Comparison of ENCODE assay signal across 10 cellular contexts in genomic region chr6:105675715-105676397, GRCh38.
DNase-seq lines count a peak whose midpoint lies in the region; ATAC-seq and TF ChIP-seq lines count a peak whose summit lies in the region.
"Had no signal": no experiment of that assay in that cellular context is flagged by ENCODE, and none has a peak within 500 bp of the region (broad histone marks: within the 10 kb centered on the region; RNA-seq: fewer than 3 reads in every experiment).

No MANE protein-coding gene starts in this region.

- peak; percentile 44 to 70 (median 53) for ATAC-seq in natural killer cell
- no peak for ATAC-seq in stimulated activated naive B cell treated with anti-CD40 and anti-IgM and Interleukin-4, amounts not matched to agents 10 μg/mL and 1 μg/mL and 100 μg/mL, for 72 hours (replicated peaks)

- POLR2A ChIA-PET in GM10248 (lab: Yijun Ruan, JAX) = no interaction called here

- no peaks in the 10 kb centered on the region for H4K20me1 ChIP-seq in MM.1S (ENCODE audit: insufficient read depth, low read length)

- H3K27ac ChIP-seq in MM.1S (ENCODE audit: low read length) = no peak overlapping the region

- H3K27ac Mint-ChIP-seq in natural killer cell = no peak overlapping the region
- no peak overlapping the region for H3K27ac Mint-ChIP-seq in osteocyte (ENCODE audit: unreplicated experiment)
- H3K27ac Mint-ChIP-seq in stimulated activated naive B cell treated with anti-CD40 and anti-IgM and Interleukin-4, amounts not matched to agents 10 μg/mL and 1 μg/mL and 100 μg/mL, for 72 hours = no peak overlapping the region
- H3K27ac Mint-ChIP-seq: activated B cell treated with CpG ODN at 0.5 μM for 24 hours had no signal

- H3K4me2 ChIP-seq in MM.1S (ENCODE audit: low read depth, low read length) = no peak overlapping the region

- H3K9me2 ChIP-seq in MM.1S (replicated peaks; ENCODE audit: insufficient read depth, low read length) = no peaks in the 10 kb centered on the region

- DNase-seq in GM10248 (ENCODE audit: extremely low spot score) (peak; percentile 16), NCI-H1105 treated with DMSO at 0.1 percent for 48 hours (lab: John Stamatoyannopoulos, UW) (peak; percentile 70), adipocyte (ENCODE audit: low read depth) (peak; percentile 70), natural killer cell (no peak), NCI-H146 treated with DMSO at 0.1 percent for 48 hours (lab: John Stamatoyannopoulos, UW; ENCODE audit: unreplicated experiment) (no peak), MM.1S (no peak), osteocyte (ENCODE audit: extremely low spot score, unreplicated experiment) (no peak)
- DNase-seq in stimulated activated naive B cell treated with anti-CD40 and anti-IgM and Interleukin-4, amounts not matched to agents 10 μg/mL and 1 μg/mL and 100 μg/mL, for 72 hours = no peak
- DNase-seq: activated B cell treated with CpG ODN at 0.5 μM for 24 hours; effector memory CD4-positive, alpha-beta T cell had no signal

- H3K36me3 ChIP-seq in adipocyte (ENCODE audit: control insufficient read depth, insufficient read depth, low read length, severe bottlenecking) (no peaks in the 10 kb centered on the region), MM.1S (replicated peaks; ENCODE audit: insufficient read depth, low read length) (no peaks in the 10 kb centered on the region)

- H3K9me3 Mint-ChIP-seq in natural killer cell = peaks cover under 1 to 1% of the 10 kb centered on the region in 2 donors
- peaks cover 5% of the 10 kb centered on the region for H3K9me3 Mint-ChIP-seq in osteocyte (ENCODE audit: unreplicated experiment)
- peaks cover 0 to 6% of the 10 kb centered on the region in 2 donors for H3K9me3 Mint-ChIP-seq in stimulated activated naive B cell treated with anti-CD40 and anti-IgM and Interleukin-4, amounts not matched to agents 10 μg/mL and 1 μg/mL and 100 μg/mL, for 72 hours

- CTCF ChIA-PET in GM10248 (lab: Yijun Ruan, JAX) = interaction anchor here (0.7 to 1.6 kb wide), 2 partner anchors 8 to 51 kb away, joined by 3 read pairs; no protein-coding TSS in a partner anchor

- H3K4me1 ChIP-seq in adipocyte (ENCODE audit: control insufficient read depth, insufficient read depth, low read length) (peaks cover 30% of the 10 kb centered on the region), MM.1S (ENCODE audit: low read length) (no peaks in the 10 kb centered on the region)

- H3K4me3 ChIP-seq in adipocyte (ENCODE audit: low read length) = no peak overlapping the region
- H3K4me3 ChIP-seq in MM.1S (ENCODE audit: low read length) = no peak overlapping the region

- H3K36me3 Mint-ChIP-seq in natural killer cell (peaks cover 4% of the 10 kb centered on the region), osteocyte (ENCODE audit: unreplicated experiment) (no peaks in the 10 kb centered on the region)
- H3K36me3 Mint-ChIP-seq in stimulated activated naive B cell treated with anti-CD40 and anti-IgM and Interleukin-4, amounts not matched to agents 10 μg/mL and 1 μg/mL and 100 μg/mL, for 72 hours = no peaks in the 10 kb centered on the region

- H3F3A ChIP-seq in MM.1S (ENCODE audit: insufficient read depth, low read length) = no peaks in the 10 kb centered on the region

- H3K9me3 ChIP-seq in adipocyte (ENCODE audit: control insufficient read depth, low read length) (no peaks in the 10 kb centered on the region), MM.1S (replicated peaks; ENCODE audit: insufficient read depth, low read length) (no peaks in the 10 kb centered on the region)

- H3K4me1 Mint-ChIP-seq in natural killer cell = no peaks in the 10 kb centered on the region
- no peaks in the 10 kb centered on the region for H3K4me1 Mint-ChIP-seq in osteocyte (ENCODE audit: unreplicated experiment)
- H3K4me1 Mint-ChIP-seq in stimulated activated naive B cell treated with anti-CD40 and anti-IgM and Interleukin-4, amounts not matched to agents 10 μg/mL and 1 μg/mL and 100 μg/mL, for 72 hours = no peaks in the 10 kb centered on the region
- H3K4me1 Mint-ChIP-seq: activated B cell treated with CpG ODN at 0.5 μM for 24 hours had no signal

- intact Hi-C loops in natural killer cell (cut with micrococcal nuclease) = no loop called here

- no peak overlapping the region for H3K4me3 Mint-ChIP-seq in natural killer cell
- H3K4me3 Mint-ChIP-seq in osteocyte (ENCODE audit: unreplicated experiment) = no peak overlapping the region
- H3K4me3 Mint-ChIP-seq in stimulated activated naive B cell treated with anti-CD40 and anti-IgM and Interleukin-4, amounts not matched to agents 10 μg/mL and 1 μg/mL and 100 μg/mL, for 72 hours = no peak overlapping the region
- H3K4me3 Mint-ChIP-seq: activated B cell treated with CpG ODN at 0.5 μM for 24 hours had no signal

- no peak overlapping the region for H2AFZ ChIP-seq in MM.1S (ENCODE audit: low read length)

- no peaks in the 10 kb centered on the region for H3K27me3 ChIP-seq in adipocyte (replicated peaks; ENCODE audit: control insufficient read depth, insufficient read depth, low read length)
- no peaks in the 10 kb centered on the region for H3K27me3 ChIP-seq in MM.1S (replicated peaks; ENCODE audit: insufficient read depth, low read length)

- TF ChIP-seq CTCF in GM10248 (IDR thresholded peaks at IDR 0.05; ENCODE audit: control extremely low read depth, extremely low read depth, low read depth, missing control alignments) (no peak), natural killer cell (IDR thresholded peaks at IDR 0.05) (no peak), MM.1S (IDR thresholded peaks at IDR 0.05; ENCODE audit: low read length) (no peak), osteocyte (IDR thresholded peaks at IDR 0.05) (no peak)

- H3K79me2 ChIP-seq in MM.1S (ENCODE audit: low read length) = no peaks in the 10 kb centered on the region

- H3K27me3 Mint-ChIP-seq in natural killer cell (ENCODE audit: low read depth in 2 of 2) = peaks cover 0 to 4% of the 10 kb centered on the region in 2 donors
- H3K27me3 Mint-ChIP-seq in osteocyte (ENCODE audit: unreplicated experiment) = peaks cover 4% of the 10 kb centered on the region
- peaks cover 2 to 12% of the 10 kb centered on the region in 2 donors for H3K27me3 Mint-ChIP-seq in stimulated activated naive B cell treated with anti-CD40 and anti-IgM and Interleukin-4, amounts not matched to agents 10 μg/mL and 1 μg/mL and 100 μg/mL, for 72 hours

- no peak overlapping the region for H3K9ac ChIP-seq in adipocyte (ENCODE audit: low read length)
- no peak overlapping the region for H3K9ac ChIP-seq in MM.1S (ENCODE audit: low read length)

Comparison
In these comparisons a context has a peak if more than half of its experiments do, and no peak if none do; other contexts are left out.
1. DNase-seq: peak in GM10248 (single experiment), NCI-H1105 treated with DMSO at 0.1 percent for 48 hours (single experiment) and adipocyte (single experiment); none in natural killer cell (single experiment), NCI-H146 treated with DMSO at 0.1 percent for 48 hours (single experiment), MM.1S (single experiment), osteocyte (single experiment) and stimulated activated naive B cell treated with anti-CD40 and anti-IgM and Interleukin-4, amounts not matched to agents 10 μg/mL and 1 μg/mL and 100 μg/mL, for 72 hours (single experiment).
2. ATAC-seq: peak in natural killer cell (3 of 3); none in stimulated activated naive B cell treated with anti-CD40 and anti-IgM and Interleukin-4, amounts not matched to agents 10 μg/mL and 1 μg/mL and 100 μg/mL, for 72 hours (0 of 2).